2 cellular contexts compared by ENCODE assay signal in genomic region chr1:150972417-150972940, GRCh38.
TF ChIP-seq lines count a peak whose summit lies in the region.

No MANE protein-coding gene starts in this region.

TF ChIP-seq in H1, 55 proteins besides CTCF, POLR2A, EP300 and RAD21:
- TF ChIP-seq RNF2 (IDR thresholded peaks at IDR 0.05; ENCODE audit: borderline replicate concordance, low read depth, low read length, missing control alignments, poor library complexity, severe bottlenecking), result no peak
- TF ChIP-seq BACH1 (IDR thresholded peaks at IDR 0.05; ENCODE audit: low read length), result no peak
- no peak for TF ChIP-seq CHD7 (IDR thresholded peaks at IDR 0.05; ENCODE audit: insufficient replicate concordance, low read length)
- TF ChIP-seq TAF7 (optimal IDR thresholded peaks at IDR 0.05; ENCODE audit: borderline replicate concordance, low read depth, low read length), result peak; percentile 2
- TF ChIP-seq MAX (IDR thresholded peaks at IDR 0.05), result no peak
- no peak for TF ChIP-seq HDAC6 (IDR thresholded peaks at IDR 0.05; ENCODE audit: low read depth, low read length)
- no peak for TF ChIP-seq GABPA (IDR thresholded peaks at IDR 0.05; ENCODE audit: borderline replicate concordance, insufficient read depth, low read length)

TF ChIP-seq in GM12891, 5 proteins besides CTCF, POLR2A, EP300 and RAD21:
- no peak for TF ChIP-seq TAF1 (IDR thresholded peaks at IDR 0.05; ENCODE audit: low read depth, low read length)
- TF ChIP-seq PAX5 (IDR thresholded peaks at IDR 0.05; ENCODE audit: insufficient read depth, low read length, severe bottlenecking), result no peak
- TF ChIP-seq POU2F2 (IDR thresholded peaks at IDR 0.05; ENCODE audit: low read depth, low read length), result no peak
- TF ChIP-seq SPI1 (IDR thresholded peaks at IDR 0.05; ENCODE audit: low read depth, low read length), result no peak
- TF ChIP-seq POLR2AphosphoS5 (IDR thresholded peaks at IDR 0.05; ENCODE audit: low read depth, low read length), result no peak
